In the genomic region with DNA sequence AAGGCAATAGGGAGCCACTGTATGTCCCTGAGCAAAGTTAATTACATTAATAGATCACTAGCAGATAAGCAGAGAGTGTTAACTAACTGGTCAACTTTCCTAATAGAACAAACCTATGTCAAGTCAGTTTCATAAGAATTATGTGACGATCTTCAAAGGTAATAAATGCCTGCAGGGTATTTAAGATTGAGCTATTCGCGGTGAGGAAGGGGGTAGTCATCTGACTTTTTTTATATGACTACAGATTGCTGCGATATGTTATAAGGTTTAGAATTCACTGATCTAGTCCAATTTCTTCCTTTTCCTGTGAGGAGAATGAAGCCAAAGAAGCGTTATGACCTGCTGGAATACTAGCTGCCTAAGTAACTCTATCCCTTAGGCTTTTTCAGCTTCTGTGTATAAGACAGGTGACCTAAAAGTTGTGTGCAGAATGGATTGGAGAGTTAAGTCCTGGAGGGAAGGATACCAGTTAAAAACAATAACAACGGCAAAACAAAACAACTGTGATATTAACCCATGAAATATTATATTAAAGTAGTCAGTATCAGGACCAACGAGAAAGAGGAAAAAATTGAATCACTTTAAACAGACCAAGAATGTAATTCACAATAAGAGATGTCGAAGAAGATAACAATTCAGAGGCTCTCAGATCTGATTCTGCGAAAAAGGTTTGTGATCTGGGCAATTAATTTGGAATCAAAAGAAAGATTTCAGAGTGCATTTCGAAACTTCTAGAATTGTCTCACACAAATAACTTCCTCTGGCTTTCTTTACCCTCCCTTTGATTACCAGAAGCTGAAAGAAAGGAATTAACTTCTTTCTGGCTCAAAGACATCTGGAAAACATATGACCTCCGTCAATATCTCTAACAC, we compare ENCODE assay signal across 8 cellular contexts.
DNase-seq lines count a peak whose midpoint lies in the region; ATAC-seq and TF ChIP-seq lines count a peak whose summit lies in the region.

No MANE protein-coding gene starts in this region.

- H3K4me1 ChIP-seq in DND-41 (ENCODE audit: insufficient read depth, low read length) (peaks cover 33% of the 10 kb centered on the region), OCI-LY3 (ENCODE audit: low read length) (peaks cover 11% of the 10 kb centered on the region; the same call in 1 of the 2 replicates), parathyroid adenoma (no peaks in the 10 kb centered on the region)

- no peaks in the 10 kb centered on the region for H4K20me1 ChIP-seq in DND-41 (ENCODE audit: insufficient read depth, low read length)
- H4K20me1 ChIP-seq in OCI-LY3 (ENCODE audit: insufficient read depth, low read length), result no peaks in the 10 kb centered on the region

- H3K4me2 ChIP-seq in DND-41 (ENCODE audit: insufficient read depth, low read length), result peak overlapping the region; percentile 81
- H3K4me2 ChIP-seq in OCI-LY3 (ENCODE audit: low read length), result peak overlapping the region; percentile 66
- H3K4me2 ChIP-seq in parathyroid adenoma (ENCODE audit: low read length), result peak overlapping the region; percentile 55

- H3K27ac ChIP-seq in DND-41 (ENCODE audit: low read length) (peak overlapping the region; percentile 94), OCI-LY3 (ENCODE audit: low read length) (no peak overlapping the region), parathyroid adenoma (peak overlapping the region; percentile 73)

- H2AFZ ChIP-seq in DND-41 (ENCODE audit: low read depth, low read length) (peak overlapping the region; percentile 66), OCI-LY3 (ENCODE audit: low read depth, low read length) (peak overlapping the region; percentile 86), parathyroid adenoma (no peak overlapping the region)

- ATAC-seq in DND-41 (ENCODE audit: insufficient read depth, low read depth), result peak; percentile 64
- ATAC-seq in GM21528 (IDR thresholded peaks at IDR 0.05; ENCODE audit: low FRiP score, unreplicated experiment), result peak; percentile 57

- H3K4me3 ChIP-seq in DND-41 (ENCODE audit: low read depth in 1 of 2, low read length in 2 of 2), result peak overlapping the region; percentile 55 to 62
- H3K4me3 ChIP-seq in OCI-LY3 (ENCODE audit: low read length), result peak overlapping the region; percentile 75
- H3K4me3 ChIP-seq in epithelial cell of esophagus (ENCODE audit: low read length), result peak overlapping the region; percentile 85
- peak overlapping the region; percentile 57 for H3K4me3 ChIP-seq in parathyroid adenoma (ENCODE audit: low read depth, low read length)

- peaks cover 36% of the 10 kb centered on the region for H3K36me3 ChIP-seq in DND-41 (ENCODE audit: insufficient read depth, low read length)
- no peaks in the 10 kb centered on the region for H3K36me3 ChIP-seq in OCI-LY3 (replicated peaks; ENCODE audit: low read depth, low read length)
- H3K36me3 ChIP-seq in parathyroid adenoma (ENCODE audit: control insufficient read depth, insufficient read depth, low read length), result no peaks in the 10 kb centered on the region

- TF ChIP-seq CTCF in DND-41 (IDR thresholded peaks at IDR 0.05; ENCODE audit: borderline replicate concordance, extremely low read depth, low read length, poor library complexity, severe bottlenecking), result no peak
- TF ChIP-seq CTCF in OCI-LY3 (IDR thresholded peaks at IDR 0.05; ENCODE audit: low read depth, low read length), result no peak
- no peak for TF ChIP-seq CTCF in epithelial cell of esophagus (IDR thresholded peaks at IDR 0.05; ENCODE audit: insufficient read depth, low read depth, low read length, missing control alignments)
- TF ChIP-seq CTCF in parathyroid adenoma (IDR thresholded peaks at IDR 0.05), result no peak

- H3K9me3 ChIP-seq in DND-41 (ENCODE audit: insufficient read depth, low read length, severe bottlenecking) (peaks cover 28% of the 10 kb centered on the region), OCI-LY3 (ENCODE audit: insufficient read depth, low read length) (no peaks in the 10 kb centered on the region), parathyroid adenoma (ENCODE audit: control insufficient read depth, low read length) (no peaks in the 10 kb centered on the region)

- H3K79me2 ChIP-seq in DND-41 (ENCODE audit: insufficient read depth, low read length) (peaks cover 53% of the 10 kb centered on the region), OCI-LY3 (ENCODE audit: low read length) (no peaks in the 10 kb centered on the region), parathyroid adenoma (no peaks in the 10 kb centered on the region)

- DNase-seq in DND-41, result no peak
- DNase-seq in epithelial cell of esophagus (ENCODE audit: low read depth), result peak; percentile 58
- no peak for DNase-seq in NCI-H1694 (lab: John Stamatoyannopoulos, UW)
- DNase-seq in NCI-H1417 treated with DMSO at 0.1 percent for 48 hours (lab: John Stamatoyannopoulos, UW), result no peak
- DNase-seq in GM19238 (ENCODE audit: insufficient read length, low spot score), result no peak

- H3K27me3 ChIP-seq in DND-41 (ENCODE audit: insufficient read depth, low read length, poor library complexity) (no peaks in the 10 kb centered on the region), OCI-LY3 (ENCODE audit: low read depth, low read length) (no peaks in the 10 kb centered on the region), parathyroid adenoma (ENCODE audit: control insufficient read depth, insufficient read depth, low read length) (no peaks in the 10 kb centered on the region)

- peak overlapping the region; percentile 83 for H3K9ac ChIP-seq in DND-41 (ENCODE audit: low read depth, low read length)
- peak overlapping the region; percentile 26 for H3K9ac ChIP-seq in OCI-LY3 (ENCODE audit: low read length)
- H3K9ac ChIP-seq in parathyroid adenoma, result no peak overlapping the region
